Comparison of ENCODE assay signal across 17 cellular contexts in genomic region chr12:62196146-62196545, GRCh38.
DNase-seq lines count a peak whose midpoint lies in the region; ATAC-seq and TF ChIP-seq lines count a peak whose summit lies in the region.
"Had no signal": no experiment of that assay in that cellular context is flagged by ENCODE, and none has a peak within 500 bp of the region (broad histone marks: within the 10 kb centered on the region; RNA-seq: fewer than 3 reads in every experiment).

No MANE protein-coding gene starts in this region.

- H2AFZ ChIP-seq in mammary epithelial cell (ENCODE audit: low read depth, low read length): peak overlapping the region; percentile 18
- H2AFZ ChIP-seq in Loucy (ENCODE audit: low read length): peak overlapping the region; percentile 10; the same call in 1 of the 2 replicates
- H2AFZ ChIP-seq: GM23338 had no signal

- H3K4me1 ChIP-seq in mammary epithelial cell (ENCODE audit: insufficient read depth, low read length) (peaks cover 40% of the 10 kb centered on the region), Loucy (ENCODE audit: insufficient read depth, low read length, poor library complexity, severe bottlenecking) (peaks cover 23% of the 10 kb centered on the region)

- peak; percentile 71 for ATAC-seq in memory B cell (ENCODE audit: low read depth)
- ATAC-seq in GM19397 (IDR thresholded peaks at IDR 0.05; ENCODE audit: unreplicated experiment): no peak
- ATAC-seq in GM21528 (IDR thresholded peaks at IDR 0.05; ENCODE audit: low FRiP score, unreplicated experiment): no peak
- ATAC-seq: GM23338, K562 had no signal

- dilution Hi-C loops in mammary epithelial cell (cut with HindIII; ENCODE audit: low sequenced_read_pairs): no loop called here

- H3K9me3 Mint-ChIP-seq in MCF 10A (ENCODE audit: unreplicated experiment) (peaks cover 15% of the 10 kb centered on the region), memory B cell (peaks cover 6% of the 10 kb centered on the region)

- H3K36me3 ChIP-seq in mammary epithelial cell (ENCODE audit: insufficient read depth, low read length) (no peaks in the 10 kb centered on the region), Loucy (ENCODE audit: insufficient read depth, low read length) (no peaks in the 10 kb centered on the region; the same call in 1 of the 2 replicates)

- DNase-seq in mammary epithelial cell: no peak
- no peak for DNase-seq in MCF 10A (ENCODE audit: unreplicated experiment)
- DNase-seq in memory B cell (ENCODE audit: low spot score in 2 of 2): peak in 1 of 2 donors; percentile 6
- no peak for DNase-seq in effector CD4-positive, alpha-beta T cell
- DNase-seq in occipital lobe (lab: John Stamatoyannopoulos, UW): no peak
- DNase-seq: Calu3; CD4-positive, alpha-beta T cell; DMS 273 treated with DMSO at 0.1 percent for 48 hours; DMS79; EL; H7 had no signal

- H3K27me3 Mint-ChIP-seq in MCF 10A (ENCODE audit: insufficient read depth, unreplicated experiment) (no peaks in the 10 kb centered on the region), memory B cell (peaks cover 6% of the 10 kb centered on the region)

- no peaks in the 10 kb centered on the region for H3F3A ChIP-seq in Loucy (ENCODE audit: low read depth)

- H3K4me3 ChIP-seq in mammary epithelial cell (replicated peaks in 1 of 3; ENCODE audit: insufficient read depth in 1 of 3, low read depth in 2 of 3, low read length in 3 of 3): no peak overlapping the region
- H3K4me3 ChIP-seq in Loucy (ENCODE audit: low read length, poor library complexity, severe bottlenecking): no peak overlapping the region
- H3K4me3 ChIP-seq: GM23338, K562 had no signal

- H3K36me3 Mint-ChIP-seq in MCF 10A (ENCODE audit: insufficient read depth, unreplicated experiment) (no peaks in the 10 kb centered on the region), memory B cell (peaks cover 2% of the 10 kb centered on the region)

- H3K27me3 ChIP-seq in mammary epithelial cell (ENCODE audit: insufficient read depth, low read length) (peaks cover 4% of the 10 kb centered on the region), Loucy (ENCODE audit: insufficient read depth, low read length, poor library complexity, severe bottlenecking) (no peaks in the 10 kb centered on the region)

- no peak overlapping the region for H3K27ac ChIP-seq in mammary epithelial cell (ENCODE audit: insufficient read depth, low read depth, low read length)
- H3K27ac ChIP-seq: 22Rv1 had no signal

- peaks cover 20% of the 10 kb centered on the region for H3K4me1 Mint-ChIP-seq in MCF 10A (ENCODE audit: insufficient read depth, unreplicated experiment)
- peaks cover 23% of the 10 kb centered on the region for H3K4me1 Mint-ChIP-seq in memory B cell

- H3K4me2 ChIP-seq in mammary epithelial cell (ENCODE audit: insufficient read depth, low read depth, low read length) (no peak overlapping the region), Loucy (ENCODE audit: low read depth, low read length, poor library complexity, severe bottlenecking) (no peak overlapping the region)
- H3K4me2 ChIP-seq: GM23338 had no signal

- H3K9me2 ChIP-seq in Loucy (replicated peaks; ENCODE audit: low read depth, low read length): no peaks in the 10 kb centered on the region

- H3K9me3 ChIP-seq in mammary epithelial cell (replicated peaks; ENCODE audit: insufficient read depth, low read length) (no peaks in the 10 kb centered on the region), Loucy (ENCODE audit: insufficient read depth, low read depth, low read length) (peaks cover 18% of the 10 kb centered on the region; the same call in 1 of the 2 replicates)

- BruUV-seq in mammary epithelial cell (replicated peaks; lab: Mats Ljungman, UMichigan) (no TSS peak), MCF 10A (replicated peaks; lab: Mats Ljungman, UMichigan) (no TSS peak)

- no peaks in the 10 kb centered on the region for H4K20me1 ChIP-seq in mammary epithelial cell (ENCODE audit: insufficient read depth, low read length)
- H4K20me1 ChIP-seq in Loucy (ENCODE audit: insufficient read depth, low read length, poor library complexity, severe bottlenecking): no peaks in the 10 kb centered on the region

- in situ Hi-C loops in mammary epithelial cell (cut with MboI; ENCODE audit: low sequenced_read_pairs in 2 of 2): loop anchor here in 1 of 2 donors (25.0 kb wide), 1 partner anchor 1509 kb away; no protein-coding TSS in a partner anchor

- intact Hi-C loops in mammary epithelial cell (cut with micrococcal nuclease): loop anchor here (10.0 kb wide), 1 partner anchor 1701 kb away; no protein-coding TSS in a partner anchor
- intact Hi-C loops in MCF 10A (cut with micrococcal nuclease): no loop called here

- POLR2A ChIA-PET in MCF 10A (lab: Yijun Ruan, JAX): interaction anchor here (0.7 to 1.6 kb wide), 3 partner anchors 17 to 179 kb away, joined by 3 to 8 read pairs (median 3); partner anchors contain the start of gene USP15

- TF ChIP-seq CTCF in mammary epithelial cell (conservative IDR thresholded peaks at IDR 0.05 in 1 of 2, IDR thresholded peaks at IDR 0.05 in 1 of 2; ENCODE audit: extremely low read depth in 1 of 2, insufficient read depth in 1 of 2, low read depth in 1 of 2, low read length in 2 of 2) (no peak), MCF 10A (IDR thresholded peaks at IDR 0.05; ENCODE audit: unreplicated experiment) (no peak), Loucy (conservative IDR thresholded peaks at IDR 0.05; ENCODE audit: low read length) (no peak)

- H3K79me2 ChIP-seq in mammary epithelial cell (ENCODE audit: insufficient read depth, low read length) (no peaks in the 10 kb centered on the region), Loucy (ENCODE audit: insufficient read depth, low read length) (no peaks in the 10 kb centered on the region)

- CTCF ChIA-PET in mammary epithelial cell (lab: Charles Lee; ENCODE audit: low non-redundant PET) (no interaction called here), MCF 10A (lab: Yijun Ruan, JAX) (interaction anchor here (0.9 kb wide), 1 partner anchor 14 kb away, joined by 4 read pairs; no protein-coding TSS in a partner anchor)

- H3K27ac Mint-ChIP-seq in MCF 10A (ENCODE audit: low read depth, unreplicated experiment): no peak overlapping the region
- peak overlapping the region; percentile 93 for H3K27ac Mint-ChIP-seq in memory B cell
- H3K27ac Mint-ChIP-seq: CD4-positive, alpha-beta T cell; GM23338 had no signal

- H3K9ac ChIP-seq in mammary epithelial cell (ENCODE audit: insufficient read depth, low read length): no peak overlapping the region
- H3K9ac ChIP-seq in Loucy (ENCODE audit: low read depth, low read length, poor library complexity, severe bottlenecking): no peak overlapping the region

- no peak overlapping the region for H3K4me3 Mint-ChIP-seq in MCF 10A (ENCODE audit: unreplicated experiment)
- no peak overlapping the region for H3K4me3 Mint-ChIP-seq in memory B cell
- H3K4me3 Mint-ChIP-seq: CD4-positive, alpha-beta T cell; GM23338 had no signal
